ENCODE assay signal across 18 cellular contexts in genomic region chr7:2016761-2017482, GRCh38.
DNase-seq lines count a peak whose midpoint lies in the region; ATAC-seq and TF ChIP-seq lines count a peak whose summit lies in the region.
"Had no signal": no experiment of that assay in that cellular context is flagged by ENCODE, and none has a peak within 500 bp of the region (broad histone marks: within the 10 kb centered on the region; RNA-seq: fewer than 3 reads in every experiment).

No MANE protein-coding gene starts in this region.

- no peak for TF ChIP-seq POLR2A in heart left ventricle (IDR thresholded peaks at IDR 0.05)

- DNase-seq in cardiac septum (ENCODE audit: low spot score) (peak; percentile 38), heart left ventricle (no peak), NCI-H69 (lab: John Stamatoyannopoulos, UW) (peak; percentile 29), mesenteric fat pad (ENCODE audit: low spot score) (peak; percentile 74), type B pancreatic cell (ENCODE audit: extremely low spot score, unreplicated experiment) (no peak), NCI-H1105 (lab: John Stamatoyannopoulos, UW) (no peak)
- DNase-seq in stimulated activated naive CD8-positive, alpha-beta T cell treated with anti-CD3 and anti-CD28 coated beads, Interleukin-15, Interleukin-2, amounts not matched to agents 100 U/mL and 50 U/mL, for 24 hours: no peak
- DNase-seq: amygdala; cortex of kidney; DMS79 treated with DMSO at 0.1 percent for 48 hours; hippocampal formation; occipital lobe; PC-9; stimulated activated CD4-positive, alpha-beta T cell treated with anti-CD3 and anti-CD28 coated beads, Interleukin-15, amount 100 ng/mL, for 24 hours; T-cell; thyroid gland had no signal

- H3K27me3 ChIP-seq in heart left ventricle: no peaks in the 10 kb centered on the region
- H3K27me3 ChIP-seq: thyroid gland had no signal

- peaks cover 40% of the 10 kb centered on the region for H3K4me1 Mint-ChIP-seq in type B pancreatic cell (ENCODE audit: unreplicated experiment)

- H3K36me3 Mint-ChIP-seq in type B pancreatic cell: no peaks in the 10 kb centered on the region

- H3K9me3 Mint-ChIP-seq in type B pancreatic cell: no peaks in the 10 kb centered on the region
- H3K9me3 Mint-ChIP-seq: T-cell had no signal

- 92 to 95% (median 93%) methylated on average over 29 of the region's 29 CpGs for WGBS in heart left ventricle, 4 donors

- TF ChIP-seq CTCF in heart left ventricle (IDR thresholded peaks at IDR 0.05): no peak
- no peak for TF ChIP-seq CTCF in type B pancreatic cell (conservative IDR thresholded peaks at IDR 0.05)

- no peak overlapping the region for H3K4me3 ChIP-seq in heart left ventricle
- H3K4me3 ChIP-seq: PC-9, thyroid gland had no signal

- no peaks in the 10 kb centered on the region for H3K9me3 ChIP-seq in heart left ventricle
- H3K9me3 ChIP-seq: thyroid gland had no signal

- H3K4me3 Mint-ChIP-seq in type B pancreatic cell: no peak overlapping the region
- H3K4me3 Mint-ChIP-seq: T-cell had no signal

- intact Hi-C loops in cardiac septum (cut with DNase I): no loop called here
- intact Hi-C loops in heart left ventricle (cut with DNase I): no loop called here

- no peak overlapping the region for H3K27ac ChIP-seq in heart left ventricle
- H3K27ac ChIP-seq: PC-9, thyroid gland had no signal

- ATAC-seq in heart left ventricle (no peak), HG03520 (IDR thresholded peaks at IDR 0.05; ENCODE audit: unreplicated experiment) (no peak)
- no peak for ATAC-seq in stimulated activated naive CD8-positive, alpha-beta T cell treated with anti-CD3 and anti-CD28 coated beads, Interleukin-15, Interleukin-2, amounts not matched to agents 100 U/mL and 50 U/mL, for 24 hours
- ATAC-seq: activated CD4-positive, CD25-positive, alpha-beta regulatory T cell treated with anti-CD3 and anti-CD28 coated beads, Interleukin-2, amount 50 U/mL, for 24 hours; T-cell had no signal

- peaks cover 0 to 7% (median 0%) of the 10 kb centered on the region in 9 donors for H3K36me3 ChIP-seq in heart left ventricle
- H3K36me3 ChIP-seq: thyroid gland had no signal

- peaks cover 0 to 33% (median 14%) of the 10 kb centered on the region in 12 donors for H3K4me1 ChIP-seq in heart left ventricle

- no peaks in the 10 kb centered on the region for H3K27me3 Mint-ChIP-seq in type B pancreatic cell
- H3K27me3 Mint-ChIP-seq: T-cell had no signal

- peak overlapping the region; percentile 13 for H3K27ac Mint-ChIP-seq in type B pancreatic cell
- H3K27ac Mint-ChIP-seq: T-cell had no signal

Comparison
In these comparisons a context has a peak if more than half of its experiments do, and no peak if none do; other contexts are left out.
1. DNase-seq: peak in cardiac septum (single experiment), NCI-H69 (single experiment) and mesenteric fat pad (single experiment); none in heart left ventricle (0 of 5), type B pancreatic cell (single experiment), NCI-H1105 (single experiment) and stimulated activated naive CD8-positive, alpha-beta T cell treated with anti-CD3 and anti-CD28 coated beads, Interleukin-15, Interleukin-2, amounts not matched to agents 100 U/mL and 50 U/mL, for 24 hours (single experiment).